ENCODE assay signal across 8 cellular contexts in genomic region chr5:10288600-10289213, GRCh38. TPM values are rescaled to one million over a fixed set of nuclear protein-coding genes. Genes with fewer than 3 reads are reported as not detected.
DNase-seq lines count a peak whose midpoint lies in the region; ATAC-seq, FAIRE-seq and TF ChIP-seq lines count a peak whose summit lies in the region.

No MANE protein-coding gene starts in this region.

- CTCF ChIA-PET in A549 (lab: Yijun Ruan, JAX) = no interaction called here

- no peak for ATAC-seq in A549
- ATAC-seq in GM19397 (IDR thresholded peaks at IDR 0.05; ENCODE audit: unreplicated experiment) = peak; percentile 53
- no peak for ATAC-seq in T-helper 17 cell
- peak; percentile 42 to 61 for ATAC-seq in left cardiac atrium
- ATAC-seq in stimulated activated naive CD8-positive, alpha-beta T cell treated with anti-CD3 and anti-CD28 coated beads, Interleukin-15, Interleukin-2, amounts not matched to agents 100 U/mL and 50 U/mL, for 24 hours = no peak

- H3K27ac ChIP-seq in A549 = 0 out of 6 replicates have a peak overlapping the region, but pooled peaks of 1 of the 2 experiments have one; percentile 24

- POLR2A ChIA-PET in A549 (lab: Yijun Ruan, JAX) = no interaction called here

- H3K4me1 ChIP-seq in A549 = peaks cover 5% of the 10 kb centered on the region; the same call in 1 of the 3 replicates

- no peak overlapping the region for H3K27ac Mint-ChIP-seq in T-helper 17 cell

- intact Hi-C loops in left cardiac atrium (cut with DNase I) = loop anchor here in 1 of 2 donors (10.0 kb wide), 1 partner anchor 136 kb away; no protein-coding TSS in a partner anchor

- peaks cover 7% of the 10 kb centered on the region for H3K4me1 Mint-ChIP-seq in T-helper 17 cell

- H3K4me3 ChIP-seq in A549 = no peak overlapping the region

- TF ChIP-seq CTCF in A549 (IDR thresholded peaks at IDR 0.05) = no peak

- FAIRE-seq in A549 (lab: Jason Lieb, UNC) (no peak), RCC 7860 (lab: Jason Lieb, UNC) (no peak)

- peaks cover 3% of the 10 kb centered on the region for H3K36me3 Mint-ChIP-seq in T-helper 17 cell (ENCODE audit: low read depth)

- H3K9me3 ChIP-seq in A549 = no peaks in the 10 kb centered on the region
- H3K9me3 ChIP-seq in T-helper 17 cell (ENCODE audit: control insufficient read depth, low read length, poor library complexity, severe bottlenecking) = no peaks in the 10 kb centered on the region

- H3K27me3 Mint-ChIP-seq in T-helper 17 cell = peaks cover 16% of the 10 kb centered on the region

- no peak for TF ChIP-seq RAD21 in A549 (conservative IDR thresholded peaks at IDR 0.05 in 1 of 2, IDR thresholded peaks at IDR 0.05 in 1 of 2)

- TF ChIP-seq POLR2A in A549 (IDR thresholded peaks at IDR 0.05; ENCODE audit: low read length) = no peak

- no peak overlapping the region for H3K4me3 Mint-ChIP-seq in T-helper 17 cell

- 53% methylated on average over 8 of the region's 13 CpGs for WGBS in A549 (ENCODE audit: missing lambda C conversion rate)

- DNase-seq in A549 (ENCODE audit: low read depth in 1 of 2, low spot score in 1 of 2) (no peak), NCI-H128 (lab: John Stamatoyannopoulos, UW; ENCODE audit: unreplicated experiment) (peak; percentile 98), T-helper 17 cell (peak in 2 of 3 donors; percentile 14 to 17), left cardiac atrium (peak; percentile 57), RCC 7860 (ENCODE audit: low spot score) (no peak), OCI-M1 (lab: John Stamatoyannopoulos, UW) (no peak)
- DNase-seq in stimulated activated naive CD8-positive, alpha-beta T cell treated with anti-CD3 and anti-CD28 coated beads, Interleukin-15, Interleukin-2, amounts not matched to agents 100 U/mL and 50 U/mL, for 24 hours = peak; percentile 46

- no peak for TF ChIP-seq EP300 in A549 (IDR thresholded peaks at IDR 0.05)

- H3K4me2 ChIP-seq in A549 = no peak overlapping the region

TF ChIP-seq in A549, 52 proteins besides CTCF, POLR2A, EP300 and RAD21:
- TF ChIP-seq RNF2 (IDR thresholded peaks at IDR 0.05; ENCODE audit: borderline replicate concordance, low read depth) (no peak), HES2 (IDR thresholded peaks at IDR 0.05) (no peak), NFE2L2 (conservative IDR thresholded peaks at IDR 0.05; ENCODE audit: low read length) (0 out of 2 replicates have a peak, but pooled peaks have one; percentile 9), HOXB13 (CRISPR knock-in tag; IDR thresholded peaks at IDR 0.05; ENCODE audit: low read depth) (no peak)
TF ChIP-seq in A549: peak in this region for 1.

RNA-seq across cellular contexts. Expression of gene CMBL, which starts 19.0 kb away (rescaled TPM):
- polyA plus RNA-seq in A549 (2011; rRNA removed) (23.5 and 23.6 TPM in 2 replicates), A549 (2017; fragmentation: RNase III; extraction: RNeasy Plus Mini Kit Qiagen cat#74134 plus additional on column Dnase treatment) (32.6 to 35.7 TPM (median 33.8 TPM) in 3 replicates)
- 24.9 and 33.1 TPM in 2 replicates for polyA plus RNA-seq in A549 (2012; cell fraction: cytosol; rRNA removed)
- polyA plus RNA-seq in A549 (2012; cell fraction: nucleus; rRNA removed) = 21.0 and 22.2 TPM in 2 replicates
- 20.4 and 21.6 TPM in 2 replicates for polyA minus RNA-seq in A549 (2011; rRNA and poly(A)+ RNA removed)
- total RNA-seq in T-helper 17 cell (under 1 TPM; 0.22 to 0.39 TPM), left cardiac atrium (10 to 100 TPM; 23.9 to 39.5 TPM)

RNA-seq across cellular contexts. Expression of gene CCT5, which starts 38.6 kb away (rescaled TPM):
- polyA plus RNA-seq in A549 (2011; rRNA removed) (569 and 730 TPM in 2 replicates), A549 (2017; fragmentation: RNase III; extraction: RNeasy Plus Mini Kit Qiagen cat#74134 plus additional on column Dnase treatment) (809 to 979 TPM (median 858 TPM) in 3 replicates)
- polyA plus RNA-seq in A549 (2012; cell fraction: cytosol; rRNA removed) = 495 and 537 TPM in 2 replicates
- 371 and 544 TPM in 2 replicates for polyA plus RNA-seq in A549 (2012; cell fraction: nucleus; rRNA removed)
- 773 and 905 TPM in 2 replicates for polyA minus RNA-seq in A549 (2011; rRNA and poly(A)+ RNA removed)
- total RNA-seq in T-helper 17 cell (10 to 100 TPM; 62.6 to 73.0 TPM), left cardiac atrium (100 to 1,000 TPM; 106 to 117 TPM)

RNA-seq across cellular contexts. Expression of gene ATPSCKMT, which starts 39.0 kb away (rescaled TPM):
- 27.6 and 34.1 TPM in 2 replicates for polyA plus RNA-seq in A549 (2011; rRNA removed)
- 11.2 and 11.5 TPM in 2 replicates for polyA plus RNA-seq in A549 (2012; cell fraction: cytosol; rRNA removed)
- polyA plus RNA-seq in A549 (2012; cell fraction: nucleus; rRNA removed) = 6.5 and 16.0 TPM in 2 replicates
- 24.5 to 27.4 TPM (median 26.3 TPM) in 3 replicates for polyA plus RNA-seq in A549 (2017; fragmentation: RNase III; extraction: RNeasy Plus Mini Kit Qiagen cat#74134 plus additional on column Dnase treatment)
- 21.8 and 33.1 TPM in 2 replicates for polyA minus RNA-seq in A549 (2011; rRNA and poly(A)+ RNA removed)
- total RNA-seq in T-helper 17 cell = 1 to 10 TPM; 6.1 to 6.5 TPM
- 10 to 100 TPM; 10.6 to 19.3 TPM for total RNA-seq in left cardiac atrium

Comparison
In these comparisons a context has a peak if more than half of its experiments do, and no peak if none do; other contexts are left out.
1. ATAC-seq: peak in GM19397 (single experiment) and left cardiac atrium (2 of 2); none in A549 (0 of 2), T-helper 17 cell (single experiment) and stimulated activated naive CD8-positive, alpha-beta T cell treated with anti-CD3 and anti-CD28 coated beads, Interleukin-15, Interleukin-2, amounts not matched to agents 100 U/mL and 50 U/mL, for 24 hours (single experiment).
2. DNase-seq: peak in NCI-H128 (single experiment), T-helper 17 cell (2 of 3), left cardiac atrium (single experiment) and stimulated activated naive CD8-positive, alpha-beta T cell treated with anti-CD3 and anti-CD28 coated beads, Interleukin-15, Interleukin-2, amounts not matched to agents 100 U/mL and 50 U/mL, for 24 hours (single experiment); none in A549 (0 of 2), RCC 7860 (single experiment) and OCI-M1 (single experiment).
3. RNA of gene CMBL, which starts 19.0 kb away (total RNA-seq): 23.9 to 39.5 TPM in left cardiac atrium; 0.22 to 0.39 TPM in T-helper 17 cell; every median in the first group is over 10 times any median in the second.